Comparison of ENCODE assay signal across 1 cellular context in genomic region chr10:30039988-30040387, GRCh38.
TF ChIP-seq lines count a peak whose summit lies in the region.

No MANE protein-coding gene starts in this region.

TF ChIP-seq in endothelial cell of umbilical vein, 7 proteins besides CTCF, POLR2A, EP300 and RAD21:
- TF ChIP-seq GATA2 (IDR thresholded peaks at IDR 0.05; ENCODE audit: insufficient read depth, insufficient read length, low read depth, low read length) (no peak), FOS (IDR thresholded peaks at IDR 0.05; ENCODE audit: borderline replicate concordance, insufficient read depth, low read length) (no peak), MAX (IDR thresholded peaks at IDR 0.05; ENCODE audit: insufficient read depth, insufficient read length) (no peak), EZH2 (IDR thresholded peaks at IDR 0.05; ENCODE audit: borderline replicate concordance, low read depth, low read length, severe bottlenecking) (no peak), MYC (IDR thresholded peaks at IDR 0.05; ENCODE audit: low read depth, low read length) (no peak), JUN (IDR thresholded peaks at IDR 0.05; ENCODE audit: borderline replicate concordance, insufficient read depth, insufficient read length, low read depth) (no peak), POLR2AphosphoS5 (IDR thresholded peaks at IDR 0.05; ENCODE audit: insufficient read depth, low read depth, low read length) (no peak)
